15 cellular contexts compared by ENCODE assay signal in the genomic region with DNA sequence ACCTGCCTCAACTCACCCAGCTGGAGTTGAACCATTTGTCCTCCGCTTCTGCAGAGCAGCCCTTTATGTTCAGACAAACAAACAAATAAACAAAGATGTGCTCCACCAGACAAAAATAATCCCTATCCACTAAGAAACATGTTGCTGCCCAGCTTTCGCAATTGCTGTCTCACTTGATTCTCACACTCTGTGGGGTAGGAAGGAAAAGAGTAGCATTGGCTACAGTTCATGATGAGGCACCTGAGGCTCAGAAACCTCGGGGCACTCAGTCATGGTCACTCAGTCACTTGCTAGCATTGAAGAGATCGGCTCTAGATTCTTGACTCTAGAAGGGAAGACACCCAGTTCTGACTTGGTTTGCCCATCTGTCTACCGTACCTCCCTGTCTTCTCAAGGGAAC.
"Had no signal": no experiment of that assay in that cellular context is flagged by ENCODE, and none has a peak within 500 bp of the region (broad histone marks: within the 10 kb centered on the region; RNA-seq: fewer than 3 reads in every experiment).

No MANE protein-coding gene starts in this region.

- H3K36me3 ChIP-seq: neutrophil, upper lobe of left lung had no signal

- H3K4me3 Mint-ChIP-seq: activated CD8-positive, alpha-beta T cell treated with anti-CD3 and anti-CD28 coated beads, Interleukin-2, amount 10 ng/mL, durations not matched to agents 7 days and 5 days; WTC11 had no signal

- H3K27ac Mint-ChIP-seq: activated naive CD8-positive, alpha-beta T cell treated with anti-CD3 and anti-CD28 coated beads for 36 hours; WTC11 had no signal

- H3K27me3 ChIP-seq: dorsolateral prefrontal cortex, upper lobe of left lung had no signal

- H3K9ac ChIP-seq: SK-N-SH had no signal

- H3K27me3 Mint-ChIP-seq: activated naive CD8-positive, alpha-beta T cell treated with anti-CD3 and anti-CD28 coated beads for 36 hours had no signal

- H3K9me3 ChIP-seq: mucosa of descending colon, neutrophil, SK-N-SH, upper lobe of left lung had no signal

- H3K4me3 ChIP-seq: dorsolateral prefrontal cortex, mucosa of descending colon, upper lobe of left lung had no signal

- H3K36me3 Mint-ChIP-seq: activated naive CD8-positive, alpha-beta T cell treated with anti-CD3 and anti-CD28 coated beads for 36 hours; naive thymus-derived CD4-positive, alpha-beta T cell; WTC11 had no signal

- ATAC-seq: mucosa of descending colon had no signal

- H3K27ac ChIP-seq: dorsolateral prefrontal cortex, neutrophil, upper lobe of left lung had no signal

- H3K4me2 ChIP-seq: SK-N-SH had no signal

- H3K9me3 Mint-ChIP-seq: activated naive CD8-positive, alpha-beta T cell treated with anti-CD3 and anti-CD28 coated beads for 36 hours; WTC11 had no signal

- DNase-seq: activated CD4-positive, alpha-beta T cell treated with anti-CD3 and anti-CD28 coated beads for 4 hours; activated CD8-positive, alpha-beta memory T cell treated with anti-CD3 and anti-CD28 coated beads, Interleukin-2, amount 50 U/mL, for 4 hours; activated gamma-delta T cell treated with Interleukin-2 at 50 U/mL for 16 hours; anterior cingulate cortex; dorsolateral prefrontal cortex; mucosa of descending colon; retina; stimulated activated CD4-positive, alpha-beta T cell treated with anti-CD3 and anti-CD28 coated beads, Interleukin-4, amount 100 ng/mL, for 1 hour; upper lobe of left lung had no signal
